Comparison of ENCODE assay signal across 16 cellular contexts in the genomic region with DNA sequence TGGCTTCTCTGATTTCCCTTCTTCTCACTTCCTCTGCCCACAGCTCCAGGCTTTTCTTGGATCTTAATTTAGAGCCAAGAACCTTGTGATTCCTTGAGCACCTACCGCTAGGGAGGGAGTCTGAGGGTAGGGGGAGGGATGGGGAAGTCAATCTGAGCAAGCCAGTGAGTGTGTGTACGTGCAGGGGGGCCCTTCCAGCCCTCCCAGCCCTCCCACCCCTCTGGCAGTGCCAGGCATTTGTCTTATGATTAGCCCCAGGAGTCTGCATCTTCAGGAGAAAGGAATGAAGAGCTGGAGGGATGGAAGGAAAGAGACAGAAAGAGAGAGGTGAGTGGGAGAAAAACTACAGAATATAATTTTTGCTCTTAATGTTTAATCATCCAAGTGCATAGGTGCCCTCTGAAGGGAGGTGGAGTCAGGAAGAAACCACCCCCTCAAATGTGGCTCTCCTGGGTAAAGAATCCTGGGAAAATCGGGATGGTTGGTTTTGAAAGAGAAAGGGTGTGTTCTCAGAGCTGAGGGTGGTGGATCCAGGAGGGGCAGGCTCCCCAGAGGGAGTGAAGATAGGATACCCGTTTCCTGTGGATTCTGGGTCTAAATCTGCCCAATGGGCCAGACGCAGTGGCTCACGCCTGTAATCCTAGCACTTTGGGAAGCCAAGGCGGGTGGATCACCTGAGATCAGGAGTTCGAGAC. TPM values are rescaled to one million over a fixed set of nuclear protein-coding genes. Genes with fewer than 3 reads are reported as not detected.
A peak's percentile ranks its signal among the peaks of the same experiment; 100 is the strongest.
DNase-seq lines count a peak whose midpoint lies in the region; ATAC-seq and TF ChIP-seq lines count a peak whose summit lies in the region.
"Had no signal": no experiment of that assay in that cellular context is flagged by ENCODE, and none has a peak within 500 bp of the region (broad histone marks: within the 10 kb centered on the region; RNA-seq: fewer than 3 reads in every experiment).

No MANE protein-coding gene starts in this region.

- TF ChIP-seq POLR2A in sigmoid colon (IDR thresholded peaks at IDR 0.05) = no peak

- H3K9me2 ChIP-seq in SK-N-SH (no peaks in the 10 kb centered on the region), Karpas-422 (replicated peaks; ENCODE audit: insufficient read depth, low read length) (no peaks in the 10 kb centered on the region)

- H3K4me3 ChIP-seq in SK-N-SH (ENCODE audit: low read depth in 2 of 2, low read length in 1 of 2) = peak overlapping the region in 1 of 2 experiments; percentile 74; a peak in 2 of 4 replicates
- no peak overlapping the region for H3K4me3 ChIP-seq in Karpas-422 (ENCODE audit: low read length)
- no peak overlapping the region for H3K4me3 ChIP-seq in sigmoid colon
- no peak overlapping the region for H3K4me3 ChIP-seq in right cardiac atrium (ENCODE audit: low read length)
- H3K4me3 ChIP-seq: GM23248, smooth muscle cell, thyroid gland had no signal

- intact Hi-C loops in head of caudate nucleus (cut with DNase I) = no loop called here
- intact Hi-C loops in sigmoid colon (cut with DNase I) = no loop called here
- intact Hi-C loops in right cardiac atrium (cut with DNase I) = loop anchor here in 1 of 4 donors (10.0 kb wide), 1 partner anchor 84 kb away; no protein-coding TSS in a partner anchor

- H3K4me1 ChIP-seq in SK-N-SH (ENCODE audit: control insufficient read depth in 1 of 2, insufficient read depth in 2 of 2, low read depth in 1 of 2, low read length in 1 of 2) (peaks cover 6 to 13% of the 10 kb centered on the region in 2 experiments; a peak in 2 of 4 replicates), Karpas-422 (ENCODE audit: low read length) (peaks cover 42% of the 10 kb centered on the region), sigmoid colon (peaks cover 0 to 18% (median 15%) of the 10 kb centered on the region in 4 donors), right cardiac atrium (ENCODE audit: control insufficient read depth, insufficient read depth, low read length) (no peaks in the 10 kb centered on the region)

- H3K79me2 ChIP-seq in SK-N-SH (ENCODE audit: insufficient read depth) (peaks cover 11% of the 10 kb centered on the region), Karpas-422 (ENCODE audit: low read length) (no peaks in the 10 kb centered on the region)

- TF ChIP-seq CTCF in SK-N-SH (IDR thresholded peaks at IDR 0.05) (no peak), sigmoid colon (IDR thresholded peaks at IDR 0.05) (no peak)

- DNase-seq in SK-N-SH = no peak
- peak; percentile 49 for DNase-seq in Karpas-422
- DNase-seq in head of caudate nucleus = peak in 30 of 42 donors; percentile 2 to 83 (median 50)
- DNase-seq in sigmoid colon = peak; percentile 12
- no peak for DNase-seq in right cardiac atrium
- DNase-seq in HUDEP-2 (lab: John Stamatoyannopoulos, UW; ENCODE audit: unreplicated experiment in 76 of 76) = no peak
- DNase-seq: C1 segment of cervical spinal cord, NCI-H1417 treated with DMSO at 0.1 percent for 48 hours had no signal

- CTCF ChIA-PET in SK-N-SH (lab: Yijun Ruan, JAX) = interaction anchor here (0.6 to 2.7 kb wide), 13 partner anchors 9 to 319 kb away, joined by 3 to 13 read pairs (median 3); a partner anchor contains a TSS

- H3K9ac ChIP-seq in SK-N-SH (no peak overlapping the region), Karpas-422 (ENCODE audit: low read length) (peak overlapping the region; percentile 28; the same call in 1 of the 2 replicates)
- H3K9ac ChIP-seq: GM23248 had no signal

- WGBS in SK-N-SH (ENCODE audit: low lambda C conversion rate) = 79% methylated on average over 8 of the region's 8 CpGs
- WGBS in sigmoid colon, 2 donors = 54 to 61% methylated on average over 8 of the region's 8 CpGs
- 55% methylated on average over 8 of the region's 8 CpGs for WGBS in right cardiac atrium

- no peak for ATAC-seq in SK-N-SH treated with all-trans-retinoic acid at 6 μM for 48 hours
- ATAC-seq in HG02981 (IDR thresholded peaks at IDR 0.05; ENCODE audit: unreplicated experiment) = no peak
- no peak for ATAC-seq in right cardiac atrium
- ATAC-seq: activated CD8-positive, alpha-beta T cell treated with anti-CD3 and anti-CD28 coated beads for 36 hours had no signal

- H3K27ac ChIP-seq in SK-N-SH (ENCODE audit: low read depth in 2 of 2, low read length in 1 of 2) = peak overlapping the region in 1 of 2 experiments; percentile 12; a peak in 2 of 4 replicates
- no peak overlapping the region for H3K27ac ChIP-seq in Karpas-422 (ENCODE audit: low read length)
- H3K27ac ChIP-seq in sigmoid colon = no peak overlapping the region
- H3K27ac ChIP-seq in right cardiac atrium (ENCODE audit: low read length) = no peak overlapping the region
- H3K27ac ChIP-seq: GM23248, thyroid gland had no signal

- H3F3A ChIP-seq in SK-N-SH (replicated peaks; ENCODE audit: insufficient read depth) = peaks cover 12% of the 10 kb centered on the region

- H4K20me1 ChIP-seq in SK-N-SH (ENCODE audit: insufficient read depth) (no peaks in the 10 kb centered on the region), Karpas-422 (ENCODE audit: insufficient read depth, low read depth, low read length) (no peaks in the 10 kb centered on the region)

- no peaks in the 10 kb centered on the region for H3K9me3 ChIP-seq in SK-N-SH
- no peaks in the 10 kb centered on the region for H3K9me3 ChIP-seq in Karpas-422 (ENCODE audit: low read length)
- H3K9me3 ChIP-seq in sigmoid colon = no peaks in the 10 kb centered on the region
- H3K9me3 ChIP-seq in right cardiac atrium (ENCODE audit: control insufficient read depth, low read length) = no peaks in the 10 kb centered on the region
- H3K9me3 ChIP-seq: thyroid gland had no signal

- TF ChIP-seq RAD21 in SK-N-SH (IDR thresholded peaks at IDR 0.05; ENCODE audit: low read length) = no peak

- POLR2A ChIA-PET in SK-N-SH (lab: Yijun Ruan, JAX) = interaction anchor here (2.9 to 3.1 kb wide), 2 partner anchors 9 to 25 kb away, joined by 22 to 38 read pairs; a partner anchor contains a TSS

- H3K36me3 ChIP-seq in SK-N-SH (replicated peaks in 1 of 2; ENCODE audit: control insufficient read depth in 1 of 2, insufficient read depth in 2 of 2, low read length in 1 of 2) (peaks cover 0 to 15% of the 10 kb centered on the region in 2 experiments), Karpas-422 (ENCODE audit: insufficient read depth, low read length) (no peaks in the 10 kb centered on the region), sigmoid colon (no peaks in the 10 kb centered on the region)
- H3K36me3 ChIP-seq: thyroid gland had no signal

- H3K4me2 ChIP-seq in SK-N-SH (peak overlapping the region; percentile 98), Karpas-422 (ENCODE audit: low read depth, low read length, poor library complexity, severe bottlenecking) (no peak overlapping the region)

- H2AFZ ChIP-seq in SK-N-SH (ENCODE audit: low read depth) (no peak overlapping the region), Karpas-422 (ENCODE audit: low read length) (peak overlapping the region; percentile 2; the same call in 1 of the 2 replicates)

- H3K27me3 ChIP-seq in SK-N-SH (ENCODE audit: insufficient read depth) (no peaks in the 10 kb centered on the region), Karpas-422 (ENCODE audit: low read length) (no peaks in the 10 kb centered on the region), sigmoid colon (peaks cover 23 to 79% (median 68%) of the 10 kb centered on the region in 3 donors), right cardiac atrium (ENCODE audit: control insufficient read depth, insufficient read depth) (no peaks in the 10 kb centered on the region)

- TF ChIP-seq EP300 in SK-N-SH (IDR thresholded peaks at IDR 0.05; ENCODE audit: borderline replicate concordance in 1 of 2, low read depth in 1 of 2, low read length in 1 of 2) (no peak), sigmoid colon (IDR thresholded peaks at IDR 0.05) (no peak)

TF ChIP-seq in SK-N-SH treated with all-trans-retinoic acid at 6 μM for 48 hours, 23 proteins besides CTCF, POLR2A, EP300 and RAD21 (continues in another document):
- TF ChIP-seq ZNF8 (CRISPR knock-in tag; IDR thresholded peaks at IDR 0.05) = no peak

RNA-seq across cellular contexts. Expression of a gene that starts 2.1 kb away (rescaled TPM):
- polyA plus RNA-seq in SK-N-SH (2012; rRNA removed) (5.9 and 9.9 TPM in 2 replicates), sigmoid colon (1 to 10 TPM in 2 of 3 donors, under 1 TPM in 1; 0.46 to 2.0 (median 1.2) TPM), right cardiac atrium (0.18 TPM)
- polyA plus RNA-seq in SK-N-SH (2012; cell fraction: cytosol; rRNA removed) = 9.0 and 13.5 TPM in 2 replicates
- 26.9 and 28.4 TPM in 2 replicates for polyA plus RNA-seq in SK-N-SH (2012; cell fraction: nucleus; rRNA removed)
- not detected in 2 replicates for total RNA-seq in Karpas-422 (2014; rRNA removed; shearing (Covaris generic); ENCODE audit: low replicate concordance)
- total RNA-seq in sigmoid colon (under 1 TPM; 0.27 to 0.55 (median 0.43) TPM), right cardiac atrium (under 1 TPM in 3 of 4 donors, not detected in 1; 0.29 to 0.99 (median 0.80) TPM)
- total RNA-seq: activated CD8-positive, alpha-beta T cell treated with anti-CD3 and anti-CD28 coated beads for 36 hours; smooth muscle cell had no signal

RNA-seq across cellular contexts. Expression of a gene that starts 9.3 kb away (rescaled TPM):
- polyA plus RNA-seq in SK-N-SH (2012; rRNA removed) (64.9 and 80.4 TPM in 2 replicates), sigmoid colon (10 to 100 TPM; 22.7 to 40.3 (median 30.0) TPM), right cardiac atrium (23.5 TPM)
- polyA plus RNA-seq in SK-N-SH (2012; cell fraction: cytosol; rRNA removed) = 32.4 and 44.0 TPM in 2 replicates
- 222 and 232 TPM in 2 replicates for polyA plus RNA-seq in SK-N-SH (2012; cell fraction: nucleus; rRNA removed)
- total RNA-seq in Karpas-422 (2014; rRNA removed; shearing (Covaris generic); ENCODE audit: low replicate concordance) = 35.5 and 39.2 TPM in 2 replicates
- total RNA-seq in sigmoid colon (10 to 100 TPM; 24.0 to 32.6 (median 28.7) TPM), right cardiac atrium (10 to 100 TPM; 32.9 to 35.0 (median 33.8) TPM)

RNA-seq across cellular contexts. Expression of a gene that starts 25.3 kb away (rescaled TPM):
- polyA plus RNA-seq in SK-N-SH (2012; rRNA removed) = 191 and 231 TPM in 2 replicates
- 134 and 163 TPM in 2 replicates for polyA plus RNA-seq in SK-N-SH (2012; cell fraction: cytosol; rRNA removed)
- polyA plus RNA-seq in SK-N-SH (2012; cell fraction: nucleus; rRNA removed) = 340 and 362 TPM in 2 replicates
- total RNA-seq in Karpas-422 (2014; rRNA removed; shearing (Covaris generic); ENCODE audit: low replicate concordance) = 39.2 and 42.9 TPM in 2 replicates
- 10 to 100 TPM; 51.3 to 69.3 (median 60.1) TPM for total RNA-seq in sigmoid colon
- 10 to 100 TPM; 48.6 to 52.5 (median 52.3) TPM for polyA plus RNA-seq in sigmoid colon
- total RNA-seq in right cardiac atrium = 10 to 100 TPM; 60.3 to 71.0 (median 65.9) TPM
- polyA plus RNA-seq in right cardiac atrium = 71.8 TPM

RNA-seq across cellular contexts. Expression of a gene that starts 35.6 kb away (rescaled TPM):
- polyA plus RNA-seq in SK-N-SH (2012; rRNA removed) = 96.5 and 163 TPM in 2 replicates
- polyA plus RNA-seq in SK-N-SH (2012; cell fraction: cytosol; rRNA removed) = 108 and 110 TPM in 2 replicates
- polyA plus RNA-seq in SK-N-SH (2012; cell fraction: nucleus; rRNA removed) = 252 and 353 TPM in 2 replicates
- 40.1 and 52.9 TPM in 2 replicates for total RNA-seq in Karpas-422 (2014; rRNA removed; shearing (Covaris generic); ENCODE audit: low replicate concordance)
- total RNA-seq in sigmoid colon = 10 to 100 TPM; 52.8 to 85.9 (median 63.4) TPM
- polyA plus RNA-seq in sigmoid colon = 10 to 100 TPM; 37.8 to 59.5 (median 42.5) TPM
- 10 to 100 TPM; 18.3 to 31.2 (median 30.2) TPM for total RNA-seq in right cardiac atrium
- polyA plus RNA-seq in right cardiac atrium = 27.0 TPM

RNA-seq across cellular contexts. Expression of a gene that starts 51.3 kb away (rescaled TPM):
- polyA plus RNA-seq in SK-N-SH (2012; rRNA removed) = 0.71 and 0.88 TPM in 2 replicates
- 0.35 and 0.58 TPM in 2 replicates for polyA plus RNA-seq in SK-N-SH (2012; cell fraction: cytosol; rRNA removed)
- polyA plus RNA-seq in SK-N-SH (2012; cell fraction: nucleus; rRNA removed) = 5.4 and 6.0 TPM in 2 replicates
- 2.2 and 4.2 TPM in 2 replicates for total RNA-seq in Karpas-422 (2014; rRNA removed; shearing (Covaris generic); ENCODE audit: low replicate concordance)
- 1 to 10 TPM; 1.2 to 3.9 (median 1.6) TPM for total RNA-seq in sigmoid colon
- polyA plus RNA-seq in sigmoid colon = 1 to 10 TPM in 2 of 3 donors, not detected in 1; 2.3 to 3.1 TPM
- total RNA-seq in right cardiac atrium = 1 to 10 TPM; 1.0 to 2.1 (median 1.1) TPM
- polyA plus RNA-seq in right cardiac atrium = 0.50 TPM
- total RNA-seq: A172, GM23248, LHCN-M2, smooth muscle cell had no signal
- polyA plus RNA-seq: GM23248, smooth muscle cell had no signal

Comparison
In these comparisons a context has a peak if more than half of its experiments do, and no peak if none do; other contexts are left out.
1. DNase-seq: peak in Karpas-422 (single experiment), head of caudate nucleus (30 of 42) and sigmoid colon (single experiment); none in SK-N-SH (single experiment), right cardiac atrium (0 of 3) and HUDEP-2 (0 of 76).